ENCODE assay signal across 1 cellular context in the genomic region with DNA sequence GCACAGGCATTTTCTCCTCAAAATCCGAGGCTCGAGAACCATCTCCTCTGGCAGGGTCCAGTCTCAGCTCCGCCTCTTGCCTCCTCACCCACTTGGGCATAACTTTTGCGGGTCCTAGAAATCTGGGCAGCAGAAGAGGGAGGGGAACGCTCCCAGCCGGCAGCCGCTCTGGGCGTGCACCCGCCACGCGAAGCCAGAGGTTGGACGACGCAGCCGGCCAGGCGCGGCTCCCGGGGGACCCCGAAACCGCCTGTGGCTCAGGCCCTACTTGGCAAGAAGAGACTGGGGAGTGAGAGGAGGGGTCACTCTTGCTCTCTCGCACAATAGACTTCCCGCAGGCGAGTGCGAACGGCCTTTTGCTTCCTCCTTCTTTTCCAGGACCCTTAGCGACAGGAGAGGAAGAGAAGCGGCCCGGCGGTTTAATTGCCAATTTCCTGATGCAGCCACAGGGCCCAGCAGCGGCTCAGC.
A peak's percentile ranks its signal among the peaks of the same experiment; 100 is the strongest.
TF ChIP-seq lines count a peak whose summit lies in the region.

No MANE protein-coding gene starts in this region.

TF ChIP-seq in WTC11, 78 proteins besides CTCF, POLR2A, EP300 and RAD21:
- TF ChIP-seq ZNF416 (CRISPR knock-in tag; IDR thresholded peaks at IDR 0.05), result no peak
- peak; percentile 85 for TF ChIP-seq ETV6 (CRISPR knock-in tag; IDR thresholded peaks at IDR 0.05)
